18 cellular contexts compared by ENCODE assay signal in the genomic region with DNA sequence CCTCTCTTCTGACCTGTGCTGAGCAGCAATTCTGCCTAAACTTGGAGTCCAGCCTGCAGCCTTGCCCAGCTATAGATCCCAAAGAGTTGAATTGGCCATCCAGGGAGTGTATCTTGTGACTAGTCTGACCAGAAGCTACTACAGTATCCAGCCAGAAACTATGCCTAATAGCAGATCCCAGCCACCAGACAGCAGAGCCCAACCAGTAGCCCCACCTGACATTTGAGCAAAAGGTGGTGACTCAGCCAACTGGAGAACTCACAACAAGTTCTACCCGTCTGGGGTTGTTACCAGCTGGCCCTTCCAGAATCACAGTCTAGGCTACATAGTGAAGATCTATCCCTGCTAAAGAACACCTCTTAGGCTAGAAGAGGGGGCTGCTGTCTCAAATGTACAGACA.
DNase-seq lines count a peak whose midpoint lies in the region; ATAC-seq and TF ChIP-seq lines count a peak whose summit lies in the region.
"Had no signal": no experiment of that assay in that cellular context is flagged by ENCODE, and none has a peak within 500 bp of the region (broad histone marks: within the 10 kb centered on the region; RNA-seq: fewer than 3 reads in every experiment).

No MANE protein-coding gene starts in this region.

- intact Hi-C loops in mammary epithelial cell (cut with micrococcal nuclease): no loop called here
- intact Hi-C loops in MCF 10A (cut with micrococcal nuclease): no loop called here
- intact Hi-C loops in Right ventricle myocardium superior (cut with DNase I): no loop called here

- ATAC-seq in esophagus mucosa (peak; percentile 91), HG03135 (IDR thresholded peaks at IDR 0.05; ENCODE audit: unreplicated experiment) (no peak), GM21717 (IDR thresholded peaks at IDR 0.05; ENCODE audit: unreplicated experiment) (no peak), Right ventricle myocardium superior (ENCODE audit: poor library complexity) (no peak)
- ATAC-seq: A549 had no signal

- H3K27me3 Mint-ChIP-seq in MCF 10A (ENCODE audit: insufficient read depth, unreplicated experiment): no peaks in the 10 kb centered on the region
- H3K27me3 Mint-ChIP-seq: CD4-positive, alpha-beta memory T cell had no signal

- no peaks in the 10 kb centered on the region for H3K36me3 Mint-ChIP-seq in MCF 10A (ENCODE audit: insufficient read depth, unreplicated experiment)

- H2AFZ ChIP-seq in mammary epithelial cell (ENCODE audit: low read depth, low read length): no peak overlapping the region

- no peak overlapping the region for H3K27ac ChIP-seq in mammary epithelial cell (ENCODE audit: insufficient read depth, low read depth, low read length)
- H3K27ac ChIP-seq: A549 had no signal

- dilution Hi-C loops in mammary epithelial cell (cut with HindIII; ENCODE audit: low sequenced_read_pairs): no loop called here

- POLR2A ChIA-PET in MCF 10A (lab: Yijun Ruan, JAX): no interaction called here

- H3K9me3 ChIP-seq in mammary epithelial cell (replicated peaks; ENCODE audit: insufficient read depth, low read length): peaks cover 9% of the 10 kb centered on the region
- H3K9me3 ChIP-seq: HAP-1 had no signal

- H3K27me3 ChIP-seq in mammary epithelial cell (ENCODE audit: insufficient read depth, low read length): no peaks in the 10 kb centered on the region

- H3K36me3 ChIP-seq in mammary epithelial cell (ENCODE audit: insufficient read depth, low read length): no peaks in the 10 kb centered on the region
- H3K36me3 ChIP-seq: HAP-1 had no signal

- in situ Hi-C loops in mammary epithelial cell (cut with MboI; ENCODE audit: low sequenced_read_pairs in 2 of 2): no loop called here

- WGBS in mammary epithelial cell (ENCODE audit: low coverage, missing lambda C conversion rate): 89% methylated on average over 1 of the region's 1 CpG

- no peaks in the 10 kb centered on the region for H3K4me1 ChIP-seq in mammary epithelial cell (ENCODE audit: insufficient read depth, low read length)
- H3K4me1 ChIP-seq: A549, HAP-1 had no signal

- no peak overlapping the region for H3K9ac ChIP-seq in mammary epithelial cell (ENCODE audit: insufficient read depth, low read length)

- no peak overlapping the region for H3K4me3 ChIP-seq in mammary epithelial cell (replicated peaks in 1 of 3; ENCODE audit: insufficient read depth in 1 of 3, low read depth in 2 of 3, low read length in 3 of 3)
- H3K4me3 ChIP-seq: A549, HAP-1 had no signal

- H4K20me1 ChIP-seq in mammary epithelial cell (ENCODE audit: insufficient read depth, low read length): no peaks in the 10 kb centered on the region

- CTCF ChIA-PET in mammary epithelial cell (lab: Charles Lee; ENCODE audit: low non-redundant PET) (no interaction called here), MCF 10A (lab: Yijun Ruan, JAX) (interaction anchor here (0.8 to 1.9 kb wide), 5 partner anchors 8 to 458 kb away, joined by 3 to 4 read pairs (median 3); no protein-coding TSS in a partner anchor)

- H3K27ac Mint-ChIP-seq in MCF 10A (ENCODE audit: low read depth, unreplicated experiment): no peak overlapping the region
- H3K27ac Mint-ChIP-seq: CD4-positive, alpha-beta memory T cell; HFFc6 had no signal

- no peak overlapping the region for H3K4me3 Mint-ChIP-seq in MCF 10A (ENCODE audit: unreplicated experiment)
- H3K4me3 Mint-ChIP-seq: CD4-positive, alpha-beta memory T cell; HFFc6 had no signal

- H3K4me2 ChIP-seq in mammary epithelial cell (ENCODE audit: insufficient read depth, low read depth, low read length): no peak overlapping the region
- H3K4me2 ChIP-seq: A549 had no signal

- no TSS peak for BruUV-seq in mammary epithelial cell (replicated peaks; lab: Mats Ljungman, UMichigan)
- BruUV-seq in MCF 10A (replicated peaks; lab: Mats Ljungman, UMichigan): no TSS peak

- DNase-seq in mammary epithelial cell (peak; percentile 49), MCF 10A (ENCODE audit: unreplicated experiment) (no peak), LHCN-M2 (ENCODE audit: low read depth) (peak; percentile 11), Right ventricle myocardium superior (no peak)
- DNase-seq: 8988T; ACHN; C1 segment of cervical spinal cord; CD4-positive, alpha-beta memory T cell; COR-L47; DMS153; DMS79 treated with DMSO at 0.1 percent for 48 hours; GOT3; HFFc6 had no signal

- no peaks in the 10 kb centered on the region for H3K4me1 Mint-ChIP-seq in MCF 10A (ENCODE audit: insufficient read depth, unreplicated experiment)

- TF ChIP-seq CTCF in mammary epithelial cell (conservative IDR thresholded peaks at IDR 0.05 in 1 of 2, IDR thresholded peaks at IDR 0.05 in 1 of 2; ENCODE audit: extremely low read depth in 1 of 2, insufficient read depth in 1 of 2, low read depth in 1 of 2, low read length in 2 of 2) (no peak), MCF 10A (IDR thresholded peaks at IDR 0.05; ENCODE audit: unreplicated experiment) (no peak)

- H3K9me3 Mint-ChIP-seq in MCF 10A (ENCODE audit: unreplicated experiment): peaks cover 34% of the 10 kb centered on the region

- no peaks in the 10 kb centered on the region for H3K79me2 ChIP-seq in mammary epithelial cell (ENCODE audit: insufficient read depth, low read length)

Comparison
In these comparisons a context has a peak if more than half of its experiments do, and no peak if none do; other contexts are left out.
1. DNase-seq: peak in mammary epithelial cell (single experiment) and LHCN-M2 (single experiment); none in MCF 10A (single experiment) and Right ventricle myocardium superior (single experiment).